Comparison of ENCODE assay signal across 10 cellular contexts in the genomic region with DNA sequence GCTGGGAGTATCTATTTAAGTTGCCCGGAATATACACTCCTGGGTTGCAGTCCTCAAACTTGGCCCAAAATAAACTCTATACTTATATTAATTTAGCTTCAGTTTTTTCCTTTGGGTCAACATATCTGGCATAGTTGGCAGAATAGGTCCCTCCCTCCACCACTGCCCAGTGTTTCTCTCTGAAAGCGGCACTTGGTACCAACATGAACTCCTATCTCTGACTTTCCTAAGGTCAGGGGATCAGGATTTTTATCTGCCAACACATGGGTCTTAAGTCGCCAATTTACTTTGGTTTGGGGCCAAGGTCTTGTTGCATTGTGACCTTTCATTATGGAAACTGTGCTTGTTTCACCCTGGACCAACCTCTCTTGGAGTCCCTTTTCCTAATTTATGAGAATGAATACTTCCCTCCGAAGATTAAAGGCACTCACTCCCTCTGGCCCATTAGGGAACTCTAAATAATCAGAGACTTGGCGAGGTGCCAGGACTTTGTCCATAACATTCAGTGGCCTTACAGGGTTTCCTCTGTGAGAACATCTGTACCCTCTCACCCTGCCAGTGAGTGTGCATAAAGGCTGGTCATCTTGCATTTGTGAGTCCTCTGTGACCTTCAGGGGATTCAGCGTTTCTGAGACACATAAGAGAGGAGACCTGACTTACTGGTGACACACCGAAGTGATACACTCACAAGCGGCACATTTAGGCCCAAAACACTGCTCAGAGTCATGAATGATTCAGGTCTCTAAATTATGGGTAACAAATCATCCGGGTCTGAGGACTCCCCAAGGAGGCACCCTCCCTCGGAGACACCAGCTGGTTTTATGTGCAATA. TPM values are rescaled to one million over a fixed set of nuclear protein-coding genes. Genes with fewer than 3 reads are reported as not detected.
DNase-seq lines count a peak whose midpoint lies in the region; ATAC-seq and TF ChIP-seq lines count a peak whose summit lies in the region.
"Had no signal": no experiment of that assay in that cellular context is flagged by ENCODE, and none has a peak within 500 bp of the region (broad histone marks: within the 10 kb centered on the region; RNA-seq: fewer than 3 reads in every experiment).

No MANE protein-coding gene starts in this region.

- H3K27ac ChIP-seq in SJCRH30 (no peak overlapping the region), left ventricle myocardium inferior (replicated peaks) (peak overlapping the region; percentile 75), thoracic aorta (peak overlapping the region; percentile 22 to 23)
- H3K27ac ChIP-seq: 22Rv1 had no signal

- H3K36me3 ChIP-seq in SJCRH30, result peaks cover under 1% of the 10 kb centered on the region
- H3K36me3 ChIP-seq in left ventricle myocardium inferior, result peaks cover 14% of the 10 kb centered on the region
- no peaks in the 10 kb centered on the region for H3K36me3 ChIP-seq in thoracic aorta

- H3K36me3 Mint-ChIP-seq in immature natural killer cell, result no peaks in the 10 kb centered on the region

- no peak for ATAC-seq in thoracic aorta (ENCODE audit: insufficient number of reproducible peaks, low FRiP score, low read depth)
- ATAC-seq in activated CD4-positive, CD25-positive, alpha-beta regulatory T cell treated with anti-CD3 and anti-CD28 coated beads, Interleukin-2, amount 50 U/mL, for 24 hours, result no peak

- H3K4me3 ChIP-seq in SJCRH30, result no peak overlapping the region
- H3K4me3 ChIP-seq in left ventricle myocardium inferior, result peak overlapping the region; percentile 0
- peak overlapping the region; percentile 6 for H3K4me3 ChIP-seq in thoracic aorta

- H3K27me3 ChIP-seq in SJCRH30, result no peaks in the 10 kb centered on the region
- no peaks in the 10 kb centered on the region for H3K27me3 ChIP-seq in left ventricle myocardium inferior (ENCODE audit: low read depth)
- H3K27me3 ChIP-seq in thoracic aorta (replicated peaks; ENCODE audit: insufficient read depth), result no peaks in the 10 kb centered on the region

- DNase-seq in NCI-H1417 (lab: John Stamatoyannopoulos, UW), result peak; percentile 37 to 93 (median 76)
- no peak for DNase-seq in NCI-H1417 treated with DMSO at 0.1 percent for 48 hours (lab: John Stamatoyannopoulos, UW)
- peak; percentile 44 to 70 for DNase-seq in SJCRH30
- DNase-seq in left ventricle myocardium inferior, result peak; percentile 49
- DNase-seq in thoracic aorta (ENCODE audit: low spot score), result peak; percentile 48
- no peak for DNase-seq in immature natural killer cell
- DNase-seq in hepatic stellate cell (ENCODE audit: low spot score), result no peak

- no peaks in the 10 kb centered on the region for H3K9me3 Mint-ChIP-seq in immature natural killer cell

- peaks cover 10 to 20% of the 10 kb centered on the region in 2 donors for H3K4me1 Mint-ChIP-seq in immature natural killer cell

- H3K4me3 Mint-ChIP-seq in immature natural killer cell, result no peak overlapping the region
- H3K4me3 Mint-ChIP-seq: activated naive CD8-positive, alpha-beta T cell had no signal

- H3K27me3 Mint-ChIP-seq in immature natural killer cell (ENCODE audit: low read depth in 3 of 3), result peaks cover 0 to 2% (median 0%) of the 10 kb centered on the region in 3 donors

- H3K4me1 ChIP-seq in SJCRH30 (peaks cover 4% of the 10 kb centered on the region; the same call in 1 of the 2 replicates), left ventricle myocardium inferior (peaks cover 66% of the 10 kb centered on the region), thoracic aorta (ENCODE audit: control insufficient read depth in 1 of 2, low read depth in 2 of 2) (peaks cover 9 to 51% of the 10 kb centered on the region in 2 donors)

- TF ChIP-seq CTCF in left ventricle myocardium inferior (IDR thresholded peaks at IDR 0.05; ENCODE audit: borderline replicate concordance) (no peak), thoracic aorta (IDR thresholded peaks at IDR 0.05) (no peak)

- intact Hi-C loops in left ventricle myocardium inferior (cut with micrococcal nuclease), result no loop called here

- peak overlapping the region in 1 of 6 donors; percentile 31 for H3K27ac Mint-ChIP-seq in immature natural killer cell
- H3K27ac Mint-ChIP-seq: activated naive CD8-positive, alpha-beta T cell had no signal

- H3K9me3 ChIP-seq in SJCRH30 (replicated peaks) (no peaks in the 10 kb centered on the region), left ventricle myocardium inferior (replicated peaks) (no peaks in the 10 kb centered on the region), thoracic aorta (no peaks in the 10 kb centered on the region)

RNA-seq across cellular contexts. Expression of a gene that starts 19.7 kb away (rescaled TPM):
- 61.8 and 73.5 TPM in 2 replicates for total RNA-seq in SJCRH30 (2014; rRNA removed; shearing (Covaris generic))
- 112 TPM for total RNA-seq in left ventricle myocardium inferior
- total RNA-seq in thoracic aorta, result 100 to 1,000 TPM; 166 to 196 TPM
- polyA plus RNA-seq in immature natural killer cell, result under 1 TPM in 1 of 3 donors, not detected in 2; 0.08 TPM

RNA-seq across cellular contexts. Expression of a gene that starts 46.0 kb away (rescaled TPM):
- total RNA-seq in SJCRH30 (2014; rRNA removed; shearing (Covaris generic)), result 50.7 and 51.4 TPM in 2 replicates
- total RNA-seq in left ventricle myocardium inferior (25.3 TPM), thoracic aorta (10 to 100 TPM; 24.1 to 47.9 TPM)
- polyA plus RNA-seq in immature natural killer cell, result 10 to 100 TPM; 31.3 to 79.2 (median 51.1) TPM

Comparison
In these comparisons a context has a peak if more than half of its experiments do, and no peak if none do; other contexts are left out.
1. DNase-seq: peak in NCI-H1417 (3 of 3), SJCRH30 (2 of 2), left ventricle myocardium inferior (single experiment) and thoracic aorta (single experiment); none in NCI-H1417 treated with DMSO at 0.1 percent for 48 hours (single experiment), immature natural killer cell (0 of 3) and hepatic stellate cell (single experiment).